Comparison of ENCODE assay signal across 1 cellular context in genomic region chr7:158975526-158976467, GRCh38.
TF ChIP-seq lines count a peak whose summit lies in the region.

No MANE protein-coding gene starts in this region.

TF ChIP-seq in GM12878, 131 proteins besides CTCF, POLR2A, EP300 and RAD21 (continued from another document):
- no peak for TF ChIP-seq SKIL (IDR thresholded peaks at IDR 0.05; ENCODE audit: low read depth, poor library complexity, severe bottlenecking)
- TF ChIP-seq YY1 (IDR thresholded peaks at IDR 0.05; ENCODE audit: low read depth, low read length) = 0 out of 2 replicates have a peak, but pooled peaks have one; percentile 38
- TF ChIP-seq, protein P1, sequence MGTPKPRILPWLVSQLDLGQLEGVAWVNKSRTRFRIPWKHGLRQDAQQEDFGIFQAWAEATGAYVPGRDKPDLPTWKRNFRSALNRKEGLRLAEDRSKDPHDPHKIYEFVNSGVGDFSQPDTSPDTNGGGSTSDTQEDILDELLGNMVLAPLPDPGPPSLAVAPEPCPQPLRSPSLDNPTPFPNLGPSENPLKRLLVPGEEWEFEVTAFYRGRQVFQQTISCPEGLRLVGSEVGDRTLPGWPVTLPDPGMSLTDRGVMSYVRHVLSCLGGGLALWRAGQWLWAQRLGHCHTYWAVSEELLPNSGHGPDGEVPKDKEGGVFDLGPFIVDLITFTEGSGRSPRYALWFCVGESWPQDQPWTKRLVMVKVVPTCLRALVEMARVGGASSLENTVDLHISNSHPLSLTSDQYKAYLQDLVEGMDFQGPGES (IDR thresholded peaks at IDR 0.05) = no peak
- TF ChIP-seq POLR2AphosphoS2 (IDR thresholded peaks at IDR 0.05; ENCODE audit: low read depth, low read length) = no peak
- TF ChIP-seq POLR2AphosphoS5 (IDR thresholded peaks at IDR 0.05; ENCODE audit: low read length) = no peak
- TF ChIP-seq EGR1 (IDR thresholded peaks at IDR 0.05; ENCODE audit: borderline replicate concordance in 1 of 2, low read depth in 2 of 2, low read length in 2 of 2) = peak; percentile 40 to 84
- TF ChIP-seq NBN (IDR thresholded peaks at IDR 0.05) = no peak
- no peak for TF ChIP-seq MEF2A (IDR thresholded peaks at IDR 0.05; ENCODE audit: insufficient read depth, low read depth, low read length)
- no peak for TF ChIP-seq MTA2 (IDR thresholded peaks at IDR 0.05; ENCODE audit: low read depth)
- no peak for TF ChIP-seq E2F4 (IDR thresholded peaks at IDR 0.05; ENCODE audit: low read depth, low read length)
- TF ChIP-seq NR2F1 (conservative IDR thresholded peaks at IDR 0.05) = no peak
- TF ChIP-seq, protein P2, sequence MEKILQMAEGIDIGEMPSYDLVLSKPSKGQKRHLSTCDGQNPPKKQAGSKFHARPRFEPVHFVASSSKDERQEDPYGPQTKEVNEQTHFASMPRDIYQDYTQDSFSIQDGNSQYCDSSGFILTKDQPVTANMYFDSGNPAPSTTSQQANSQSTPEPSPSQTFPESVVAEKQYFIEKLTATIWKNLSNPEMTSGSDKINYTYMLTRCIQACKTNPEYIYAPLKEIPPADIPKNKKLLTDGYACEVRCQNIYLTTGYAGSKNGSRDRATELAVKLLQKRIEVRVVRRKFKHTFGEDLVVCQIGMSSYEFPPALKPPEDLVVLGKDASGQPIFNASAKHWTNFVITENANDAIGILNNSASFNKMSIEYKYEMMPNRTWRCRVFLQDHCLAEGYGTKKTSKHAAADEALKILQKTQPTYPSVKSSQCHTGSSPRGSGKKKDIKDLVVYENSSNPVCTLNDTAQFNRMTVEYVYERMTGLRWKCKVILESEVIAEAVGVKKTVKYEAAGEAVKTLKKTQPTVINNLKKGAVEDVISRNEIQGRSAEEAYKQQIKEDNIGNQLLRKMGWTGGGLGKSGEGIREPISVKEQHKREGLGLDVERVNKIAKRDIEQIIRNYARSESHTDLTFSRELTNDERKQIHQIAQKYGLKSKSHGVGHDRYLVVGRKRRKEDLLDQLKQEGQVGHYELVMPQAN (conservative IDR thresholded peaks at IDR 0.05) = no peak
- no peak for TF ChIP-seq ZBED1 (IDR thresholded peaks at IDR 0.05; ENCODE audit: borderline replicate concordance)
- TF ChIP-seq IRF4 (IDR thresholded peaks at IDR 0.05; ENCODE audit: low read depth, low read length) = no peak
